Comparison of ENCODE assay signal across 10 cellular contexts in genomic region chr19:35006342-35006998, GRCh38. TPM values are rescaled to one million over a fixed set of nuclear protein-coding genes. Genes with fewer than 3 reads are reported as not detected.
DNase-seq lines count a peak whose midpoint lies in the region; ATAC-seq, FAIRE-seq and TF ChIP-seq lines count a peak whose summit lies in the region.
"Had no signal": no experiment of that assay in that cellular context is flagged by ENCODE, and none has a peak within 500 bp of the region (broad histone marks: within the 10 kb centered on the region; RNA-seq: fewer than 3 reads in every experiment).

No MANE protein-coding gene starts in this region.

- H3K4me3 ChIP-seq in A549 = peak overlapping the region; percentile 25
- no peak overlapping the region for H3K4me3 ChIP-seq in HEK293 (ENCODE audit: low read depth, low read length)
- no peak overlapping the region for H3K4me3 ChIP-seq in astrocyte of the spinal cord (ENCODE audit: low read depth, low read length)

- peaks cover 34% of the 10 kb centered on the region for H3K4me1 Mint-ChIP-seq in mesothelial cell of epicardium

- peak overlapping the region; percentile 93 to 94 for H3K27ac ChIP-seq in A549
- H3K27ac ChIP-seq in HEK293 (ENCODE audit: extremely low read depth, low read depth, low read length) = no peak overlapping the region

- CTCF ChIA-PET in A549 (lab: Yijun Ruan, JAX) (interaction anchor here (0.8 to 61.4 kb wide), 15 partner anchors 6 to 137 kb away, joined by 3 to 1860 read pairs (median 4); partner anchors contain the start of genes FXYD7, GRAMD1A, SCN1B and ZNF792), HEK293 (lab: Yijun Ruan, JAX) (interaction anchor here (1.4 to 2.3 kb wide), 4 partner anchors 32 to 39 kb away, joined by 4 to 10 read pairs (median 8); no protein-coding TSS in a partner anchor)

- peaks cover 80 to 94% of the 10 kb centered on the region in 2 experiments for H3K36me3 ChIP-seq in HEK293 (ENCODE audit: control insufficient read depth in 2 of 2, insufficient read depth in 1 of 2, low read length in 2 of 2)

- H3K27ac Mint-ChIP-seq in mesothelial cell of epicardium = peak overlapping the region; percentile 75

- no peak overlapping the region for H3K4me3 Mint-ChIP-seq in mesothelial cell of epicardium

- in situ Hi-C loops in astrocyte of the spinal cord (cut with HindIII; ENCODE audit: low sequenced_read_pairs) = no loop called here
- in situ Hi-C loops in G401 (cut with HindIII; ENCODE audit: low sequenced_read_pairs) = no loop called here

- no peak for TF ChIP-seq POLR2A in A549 (IDR thresholded peaks at IDR 0.05; ENCODE audit: low read length)

- TF ChIP-seq CTCF in A549 (IDR thresholded peaks at IDR 0.05) (peak; percentile 24; the same call in 2 of the 3 replicates), HEK293 (tag by site-specific recombination; IDR thresholded peaks at IDR 0.05) (no peak), astrocyte of the spinal cord (IDR thresholded peaks at IDR 0.05; ENCODE audit: low read depth, low read length) (no peak), mesothelial cell of epicardium (IDR thresholded peaks at IDR 0.05; ENCODE audit: unreplicated experiment) (no peak)

- peak overlapping the region; percentile 76 for H3K4me2 ChIP-seq in A549

- DNase-seq in A549 (ENCODE audit: low read depth in 1 of 2, low spot score in 1 of 2) (peak; percentile 98 to 100), astrocyte of the spinal cord (ENCODE audit: low read depth, low spot score) (peak; percentile 59), mesothelial cell of epicardium (ENCODE audit: low spot score in 2 of 2, unreplicated experiment in 2 of 2) (no peak), G401 (ENCODE audit: low spot score) (no peak), amniotic stem cell (lab: John Stamatoyannopoulos, UW) (no peak), NCI-H446 treated with DMSO at 0.1 percent for 48 hours (lab: John Stamatoyannopoulos, UW) (no peak), NCI-H2227 (lab: John Stamatoyannopoulos, UW; ENCODE audit: unreplicated experiment) (no peak)

- peak; percentile 27 to 71 for TF ChIP-seq RAD21 in A549 (conservative IDR thresholded peaks at IDR 0.05 in 1 of 2, IDR thresholded peaks at IDR 0.05 in 1 of 2)

- peaks cover 13% of the 10 kb centered on the region for H3K36me3 Mint-ChIP-seq in mesothelial cell of epicardium

- no peaks in the 10 kb centered on the region for H3K9me3 ChIP-seq in A549
- H3K9me3 ChIP-seq in HEK293 (ENCODE audit: control insufficient read depth, insufficient read depth, low read depth, low read length) = no peaks in the 10 kb centered on the region

- WGBS in A549 (ENCODE audit: missing lambda C conversion rate) = 4% methylated on average over 15 of the region's 15 CpGs

- TF ChIP-seq EP300 in A549 (IDR thresholded peaks at IDR 0.05) = peak; percentile 97

- POLR2A ChIA-PET in A549 (lab: Yijun Ruan, JAX) (interaction anchor here (0.6 to 3.7 kb wide), 18 partner anchors 8 to 636 kb away, joined by 3 to 45 read pairs (median 4); partner anchors contain the start of genes SCN1B, ZNF181, ZNF30 and ZNF302), HEK293 (lab: Yijun Ruan, JAX) (interaction anchor here (0.8 to 1.0 kb wide), 2 partner anchors 11 to 80 kb away, joined by 3 read pairs; partner anchors contain the start of gene ZNF30)

- peak; percentile 84 to 92 for ATAC-seq in A549

- H3K27me3 Mint-ChIP-seq in mesothelial cell of epicardium (ENCODE audit: low read depth) = no peaks in the 10 kb centered on the region

- H3K9me3 Mint-ChIP-seq in mesothelial cell of epicardium = no peaks in the 10 kb centered on the region

- FAIRE-seq in A549 (lab: Jason Lieb, UNC) = peak; percentile 100
- FAIRE-seq: G401.6 had no signal

- H3K4me1 ChIP-seq in A549 (peaks cover 79% of the 10 kb centered on the region), HEK293 (ENCODE audit: control insufficient read depth, insufficient read depth, low read length) (peaks cover 17% of the 10 kb centered on the region)

TF ChIP-seq in A549, 52 proteins besides CTCF, POLR2A, EP300 and RAD21 (continues in another document):
- no peak; the same call in 1 of the 2 replicates for TF ChIP-seq ZC3H11A (IDR thresholded peaks at IDR 0.05)
- TF ChIP-seq TP53 (CRISPR knock-in tag; IDR thresholded peaks at IDR 0.05) = peak; percentile 90
- no peak for TF ChIP-seq KDM5A (IDR thresholded peaks at IDR 0.05)
- peak; percentile 99 for TF ChIP-seq BCL3 (IDR thresholded peaks at IDR 0.05)
- no peak for TF ChIP-seq ZFP36 (IDR thresholded peaks at IDR 0.05; ENCODE audit: borderline replicate concordance, partially characterized antibody)
- peak; percentile 52 for TF ChIP-seq CHD2 (IDR thresholded peaks at IDR 0.05; ENCODE audit: low read length, partially characterized antibody)
- 0 out of 2 replicates have a peak, but pooled peaks have one; percentile 32 for TF ChIP-seq EHF (CRISPR knock-in tag; IDR thresholded peaks at IDR 0.05)
- TF ChIP-seq ZSCAN20 (CRISPR knock-in tag; IDR thresholded peaks at IDR 0.05) = no peak
- no peak for TF ChIP-seq CHD4 (IDR thresholded peaks at IDR 0.05; ENCODE audit: borderline replicate concordance)
- TF ChIP-seq TFCP2L1 (CRISPR knock-in tag; IDR thresholded peaks at IDR 0.05) = peak; percentile 86; the same call in 1 of the 2 replicates

TF ChIP-seq in HEK293, 187 proteins besides CTCF, POLR2A, EP300 and RAD21:
- TF ChIP-seq, protein P1, sequence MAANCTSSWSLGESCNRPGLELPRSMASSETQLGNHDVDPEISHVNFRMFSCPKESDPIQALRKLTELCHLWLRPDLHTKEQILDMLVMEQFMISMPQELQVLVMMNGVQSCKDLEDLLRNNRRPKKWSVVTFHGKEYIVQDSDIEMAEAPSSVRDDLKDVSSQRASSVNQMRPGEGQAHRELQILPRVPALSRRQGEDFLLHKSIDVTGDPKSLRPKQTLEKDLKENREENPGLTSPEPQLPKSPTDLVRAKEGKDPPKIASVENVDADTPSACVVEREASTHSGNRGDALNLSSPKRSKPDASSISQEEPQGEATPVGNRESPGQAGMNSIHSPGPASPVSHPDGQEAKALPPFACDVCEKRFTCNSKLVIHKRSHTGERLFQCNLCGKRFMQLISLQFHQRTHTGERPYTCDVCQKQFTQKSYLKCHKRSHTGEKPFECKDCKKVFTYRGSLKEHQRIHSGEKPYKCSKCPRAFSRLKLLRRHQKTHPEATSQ (tag by site-specific recombination; IDR thresholded peaks at IDR 0.05) = no peak
- TF ChIP-seq WT1 (tag by site-specific recombination; IDR thresholded peaks at IDR 0.05) = peak; percentile 70

RNA-seq across cellular contexts. Expression of gene GRAMD1A, which starts 6.3 kb away (rescaled TPM):
- polyA plus RNA-seq in A549 (2011; rRNA removed) (184 and 221 TPM in 2 replicates), A549 (2017; fragmentation: RNase III; extraction: RNeasy Plus Mini Kit Qiagen cat#74134 plus additional on column Dnase treatment) (104 to 131 TPM (median 128 TPM) in 3 replicates)
- polyA plus RNA-seq in A549 (2012; cell fraction: cytosol; rRNA removed) = 170 and 209 TPM in 2 replicates
- polyA plus RNA-seq in A549 (2012; cell fraction: nucleus; rRNA removed) = 411 and 413 TPM in 2 replicates
- polyA minus RNA-seq in A549 (2011; rRNA and poly(A)+ RNA removed) = 237 and 239 TPM in 2 replicates
- total RNA-seq in mesothelial cell of epicardium = 123 to 130 TPM (median 129 TPM) in 3 replicates
- total RNA-seq in G401 (2014; rRNA removed; shearing (Covaris generic)) = 29.9 and 42.9 TPM in 2 replicates

RNA-seq across cellular contexts. Expression of gene SCN1B, which starts 23.8 kb away (rescaled TPM):
- 11.0 and 12.8 TPM in 2 replicates for polyA plus RNA-seq in A549 (2011; rRNA removed)
- polyA plus RNA-seq in A549 (2012; cell fraction: cytosol; rRNA removed) = 14.1 and 15.1 TPM in 2 replicates
- polyA plus RNA-seq in A549 (2012; cell fraction: nucleus; rRNA removed) = 21.3 and 22.5 TPM in 2 replicates
- polyA plus RNA-seq in A549 (2017; fragmentation: RNase III; extraction: RNeasy Plus Mini Kit Qiagen cat#74134 plus additional on column Dnase treatment) = 10.3 to 11.4 TPM (median 11.3 TPM) in 3 replicates
- polyA minus RNA-seq in A549 (2011; rRNA and poly(A)+ RNA removed) = 7.9 and 12.7 TPM in 2 replicates
- total RNA-seq in mesothelial cell of epicardium = 2.2 to 2.8 TPM (median 2.7 TPM) in 3 replicates
- total RNA-seq in G401 (2014; rRNA removed; shearing (Covaris generic)) = 0.17 TPM in 1 of 2 replicates, not detected in the other

RNA-seq across cellular contexts. Expression of gene HPN, which starts 35.1 kb away (rescaled TPM):
- polyA plus RNA-seq in A549 (2011; rRNA removed) = 0.08 and 0.09 TPM in 2 replicates
- 0.04 TPM in 2 replicates for polyA plus RNA-seq in A549 (2012; cell fraction: cytosol; rRNA removed)
- 0.47 and 0.66 TPM in 2 replicates for polyA plus RNA-seq in A549 (2012; cell fraction: nucleus; rRNA removed)
- polyA plus RNA-seq in A549 (2017; fragmentation: RNase III; extraction: RNeasy Plus Mini Kit Qiagen cat#74134 plus additional on column Dnase treatment) = 0.04 to 0.12 TPM (median 0.06 TPM) in 3 replicates
- not detected in 2 replicates for polyA minus RNA-seq in A549 (2011; rRNA and poly(A)+ RNA removed)
- total RNA-seq in mesothelial cell of epicardium = 20.3 to 22.9 TPM (median 21.3 TPM) in 3 replicates
- not detected in 2 replicates for total RNA-seq in G401 (2014; rRNA removed; shearing (Covaris generic))
- total RNA-seq: urinary bladder had no signal

RNA-seq across cellular contexts. Expression of gene ZNF792, which starts 42.4 kb away (rescaled TPM):
- 3.7 and 5.0 TPM in 2 replicates for polyA plus RNA-seq in A549 (2011; rRNA removed)
- 1.2 and 1.4 TPM in 2 replicates for polyA plus RNA-seq in A549 (2012; cell fraction: cytosol; rRNA removed)
- 1.2 and 1.7 TPM in 2 replicates for polyA plus RNA-seq in A549 (2012; cell fraction: nucleus; rRNA removed)
- polyA plus RNA-seq in A549 (2017; fragmentation: RNase III; extraction: RNeasy Plus Mini Kit Qiagen cat#74134 plus additional on column Dnase treatment) = 1.9 to 2.2 TPM (median 2.0 TPM) in 3 replicates
- 11.1 and 15.0 TPM in 2 replicates for polyA minus RNA-seq in A549 (2011; rRNA and poly(A)+ RNA removed)
- 9.2 to 9.6 TPM (median 9.3 TPM) in 3 replicates for total RNA-seq in mesothelial cell of epicardium
- total RNA-seq in G401 (2014; rRNA removed; shearing (Covaris generic)) = 2.2 and 8.3 TPM in 2 replicates

Comparison
In these comparisons a context has a peak if more than half of its experiments do, and no peak if none do; other contexts are left out.
1. DNase-seq: peak in A549 (2 of 2) and astrocyte of the spinal cord (single experiment); none in mesothelial cell of epicardium (0 of 2), G401 (single experiment), amniotic stem cell (single experiment), NCI-H446 treated with DMSO at 0.1 percent for 48 hours (single experiment) and NCI-H2227 (single experiment).
2. RNA of gene HPN, which starts 35.1 kb away (total RNA-seq): 20.3 to 22.9 TPM in mesothelial cell of epicardium; not detected in G401; every median in the first group is over 10 times any median in the second.
3. Of the 5 proteins assayed by ChIP-seq in both HEK293 and A549: peak only in HEK293: none; only in A549: CTCF, HOXA7 and PBX3; in both: none; in neither: 2.